Comparison of ENCODE assay signal across 1 cellular context in the genomic region with DNA sequence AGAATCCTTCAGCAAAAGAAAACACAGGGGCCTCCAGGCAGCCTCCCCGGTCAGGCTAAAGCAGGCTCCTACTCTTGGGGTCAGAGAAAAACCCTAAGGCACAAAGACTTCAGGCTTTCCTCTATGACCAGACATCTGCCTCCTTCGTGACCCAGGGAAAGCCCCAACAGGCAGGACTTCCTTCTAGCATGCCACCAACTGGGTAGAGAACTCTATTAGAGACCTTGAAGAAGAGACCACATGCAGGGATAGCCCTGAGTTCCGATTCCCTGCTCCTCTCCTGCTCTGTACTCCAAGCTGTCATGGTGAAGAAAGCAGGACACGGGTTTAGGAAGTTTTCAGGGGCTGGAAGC.
TF ChIP-seq lines count a peak whose summit lies in the region.

No MANE protein-coding gene starts in this region.

TF ChIP-seq in GM12878, 131 proteins besides CTCF, POLR2A, EP300 and RAD21:
- TF ChIP-seq HDGF (IDR thresholded peaks at IDR 0.05): no peak
- no peak for TF ChIP-seq SRF (IDR thresholded peaks at IDR 0.05; ENCODE audit: low read depth in 2 of 2, low read length in 2 of 2)
- no peak for TF ChIP-seq PAX5 (IDR thresholded peaks at IDR 0.05; ENCODE audit: borderline replicate concordance, low read depth, low read length)
- TF ChIP-seq SP1 (IDR thresholded peaks at IDR 0.05; ENCODE audit: low read depth, low read length): no peak
